ENCODE assay signal across 14 cellular contexts in genomic region chr13:86918682-86919081, GRCh38.
DNase-seq lines count a peak whose midpoint lies in the region; ATAC-seq and TF ChIP-seq lines count a peak whose summit lies in the region.
"Had no signal": no experiment of that assay in that cellular context is flagged by ENCODE, and none has a peak within 500 bp of the region (broad histone marks: within the 10 kb centered on the region; RNA-seq: fewer than 3 reads in every experiment).

No MANE protein-coding gene starts in this region.

- H3K4me3 ChIP-seq in neural progenitor cell = no peak overlapping the region

- H3K9ac ChIP-seq in neural progenitor cell = no peak overlapping the region

- CTCF ChIA-PET in WTC11 (lab: Charles Lee) = no interaction called here
- CTCF ChIA-PET in activated CD4-positive, alpha-beta memory T cell treated with anti-CD3 and anti-CD28 coated beads, Interleukin-2, amount 10 ng/mL, durations not matched to agents 7 days and 5 days (lab: Charles Lee) = no interaction called here

- no peaks in the 10 kb centered on the region for H3K79me2 ChIP-seq in neural progenitor cell (ENCODE audit: low read depth)

- H3K27ac ChIP-seq in neural progenitor cell = no peak overlapping the region
- H3K27ac ChIP-seq: 22Rv1, HL-60 had no signal

- H3K27ac Mint-ChIP-seq in WTC11 (no peak overlapping the region), neural progenitor cell (no peak overlapping the region)
- no peak overlapping the region for H3K27ac Mint-ChIP-seq in activated CD4-positive, alpha-beta memory T cell treated with anti-CD3 and anti-CD28 coated beads, Interleukin-2, amount 10 ng/mL, durations not matched to agents 7 days and 5 days
- H3K27ac Mint-ChIP-seq: CD14-positive monocyte; CD8-positive, alpha-beta T cell had no signal

- no peaks in the 10 kb centered on the region for H3F3A ChIP-seq in neural progenitor cell (ENCODE audit: low read depth)

- H3K36me3 Mint-ChIP-seq in WTC11 (peaks cover 6% of the 10 kb centered on the region; the same call in 1 of the 2 replicates), neural progenitor cell (no peaks in the 10 kb centered on the region)
- H3K36me3 Mint-ChIP-seq in activated CD4-positive, alpha-beta memory T cell treated with anti-CD3 and anti-CD28 coated beads, Interleukin-2, amount 10 ng/mL, durations not matched to agents 7 days and 5 days (ENCODE audit: low read depth) = no peaks in the 10 kb centered on the region
- H3K36me3 Mint-ChIP-seq: CD14-positive monocyte; CD8-positive, alpha-beta T cell had no signal

- POLR2A ChIA-PET in WTC11 (lab: Charles Lee) = no interaction called here
- POLR2A ChIA-PET in activated CD4-positive, alpha-beta memory T cell treated with anti-CD3 and anti-CD28 coated beads, Interleukin-2, amount 10 ng/mL, durations not matched to agents 7 days and 5 days (lab: Charles Lee) = no interaction called here

- H3K4me3 Mint-ChIP-seq in WTC11 = no peak overlapping the region
- no peak overlapping the region for H3K4me3 Mint-ChIP-seq in neural progenitor cell
- H3K4me3 Mint-ChIP-seq in activated CD4-positive, alpha-beta memory T cell treated with anti-CD3 and anti-CD28 coated beads, Interleukin-2, amount 10 ng/mL, durations not matched to agents 7 days and 5 days = no peak overlapping the region
- H3K4me3 Mint-ChIP-seq: CD14-positive monocyte; CD8-positive, alpha-beta T cell had no signal

- H4K20me1 ChIP-seq in neural progenitor cell (ENCODE audit: low read depth) = no peaks in the 10 kb centered on the region

- H3K9me3 ChIP-seq in neural progenitor cell (ENCODE audit: low read depth) = no peaks in the 10 kb centered on the region

- H3K27me3 ChIP-seq in neural progenitor cell = no peaks in the 10 kb centered on the region

- H3K9me3 Mint-ChIP-seq in WTC11 = peaks cover 14% of the 10 kb centered on the region
- peaks cover 18% of the 10 kb centered on the region for H3K9me3 Mint-ChIP-seq in neural progenitor cell
- H3K9me3 Mint-ChIP-seq in activated CD4-positive, alpha-beta memory T cell treated with anti-CD3 and anti-CD28 coated beads, Interleukin-2, amount 10 ng/mL, durations not matched to agents 7 days and 5 days = peaks cover 15% of the 10 kb centered on the region

- H3K36me3 ChIP-seq in neural progenitor cell = no peaks in the 10 kb centered on the region

- TF ChIP-seq CTCF in WTC11 (IDR thresholded peaks at IDR 0.05) = no peak
- no peak for TF ChIP-seq CTCF in neural progenitor cell (IDR thresholded peaks at IDR 0.05)

- H3K27me3 Mint-ChIP-seq in WTC11 (ENCODE audit: low read depth) (peaks cover 44% of the 10 kb centered on the region), neural progenitor cell (ENCODE audit: insufficient read depth, low read depth) (peaks cover 2% of the 10 kb centered on the region)
- no peaks in the 10 kb centered on the region for H3K27me3 Mint-ChIP-seq in activated CD4-positive, alpha-beta memory T cell treated with anti-CD3 and anti-CD28 coated beads, Interleukin-2, amount 10 ng/mL, durations not matched to agents 7 days and 5 days

- no peak overlapping the region for H3K4me2 ChIP-seq in neural progenitor cell

- DNase-seq in NCI-H526 (lab: John Stamatoyannopoulos, UW) (peak; percentile 7 to 32), NCI-H526 treated with DMSO at 0.1 percent for 48 hours (lab: John Stamatoyannopoulos, UW) (no peak), WTC11 (ENCODE audit: low spot score) (no peak), neural progenitor cell (ENCODE audit: low spot score) (no peak), DMS114 treated with DMSO at 0.1 percent for 48 hours (lab: John Stamatoyannopoulos, UW; ENCODE audit: unreplicated experiment) (no peak)
- DNase-seq in activated CD4-positive, alpha-beta memory T cell treated with anti-CD3 and anti-CD28 coated beads, Interleukin-2, amount 10 ng/mL, durations not matched to agents 7 days and 5 days = no peak
- DNase-seq: CD8-positive, alpha-beta T cell; COR-L47; DND-41 had no signal

- H2AFZ ChIP-seq in neural progenitor cell (replicated peaks) = peak overlapping the region; percentile 74

- H3K4me1 Mint-ChIP-seq in WTC11 (peaks cover 20% of the 10 kb centered on the region), neural progenitor cell (peaks cover 2% of the 10 kb centered on the region)
- no peaks in the 10 kb centered on the region for H3K4me1 Mint-ChIP-seq in activated CD4-positive, alpha-beta memory T cell treated with anti-CD3 and anti-CD28 coated beads, Interleukin-2, amount 10 ng/mL, durations not matched to agents 7 days and 5 days
- H3K4me1 Mint-ChIP-seq: CD14-positive monocyte had no signal

- H3K4me1 ChIP-seq in neural progenitor cell = no peaks in the 10 kb centered on the region

- peak; percentile 82 for ATAC-seq in WTC11
- ATAC-seq in GM19397 (IDR thresholded peaks at IDR 0.05; ENCODE audit: unreplicated experiment) = no peak
- ATAC-seq: CD8-positive, alpha-beta T cell; HCT116 had no signal

TF ChIP-seq in WTC11, 78 proteins besides CTCF, POLR2A, EP300 and RAD21:
- TF ChIP-seq ZNF219 (CRISPR knock-in tag; IDR thresholded peaks at IDR 0.05; ENCODE audit: borderline replicate concordance) (no peak), ZNF532 (CRISPR knock-in tag; IDR thresholded peaks at IDR 0.05; ENCODE audit: borderline replicate concordance) (no peak), SP1 (CRISPR knock-in tag; conservative IDR thresholded peaks at IDR 0.05) (0 out of 2 replicates have a peak, but pooled peaks have one; percentile 21), SMAD3 (CRISPR knock-in tag; IDR thresholded peaks at IDR 0.05; ENCODE audit: borderline replicate concordance) (no peak)

Comparison
In these comparisons a context has a peak if more than half of its experiments do, and no peak if none do; other contexts are left out.
1. DNase-seq: peak in NCI-H526 (2 of 2); none in NCI-H526 treated with DMSO at 0.1 percent for 48 hours (single experiment), WTC11 (single experiment), neural progenitor cell (single experiment), activated CD4-positive, alpha-beta memory T cell treated with anti-CD3 and anti-CD28 coated beads, Interleukin-2, amount 10 ng/mL, durations not matched to agents 7 days and 5 days (single experiment) and DMS114 treated with DMSO at 0.1 percent for 48 hours (single experiment).